25 cellular contexts compared by ENCODE assay signal in the genomic region with DNA sequence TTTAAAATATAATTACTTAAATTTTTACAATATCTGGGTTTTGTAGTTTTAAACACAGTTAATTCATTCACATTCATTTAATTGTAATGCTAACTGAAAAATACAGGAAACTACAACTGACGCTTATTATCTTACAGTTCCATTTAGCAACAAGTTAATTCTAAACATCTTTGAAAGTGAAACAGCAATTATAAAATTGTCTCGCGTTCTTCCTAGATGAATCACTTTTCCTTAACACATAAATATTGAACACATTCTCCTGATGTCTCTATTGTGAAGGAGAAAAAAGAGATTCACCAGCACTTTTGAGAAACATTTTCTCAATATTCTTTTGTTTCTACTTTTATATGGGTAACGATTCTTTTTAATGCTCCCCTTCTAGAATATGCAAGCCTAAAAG. TPM values are rescaled to one million over a fixed set of nuclear protein-coding genes. Genes with fewer than 3 reads are reported as not detected.
DNase-seq lines count a peak whose midpoint lies in the region; ATAC-seq, FAIRE-seq and TF ChIP-seq lines count a peak whose summit lies in the region.
"Had no signal": no experiment of that assay in that cellular context is flagged by ENCODE, and none has a peak within 500 bp of the region (broad histone marks: within the 10 kb centered on the region; RNA-seq: fewer than 3 reads in every experiment).

No MANE protein-coding gene starts in this region.

- H3K27ac ChIP-seq in IMR-90 (ENCODE audit: insufficient read depth, low read length): no peak overlapping the region
- H3K27ac ChIP-seq in ovary: no peak overlapping the region
- H3K27ac ChIP-seq: parathyroid adenoma had no signal

- DNase-seq in Calu3 (no peak), IMR-90 (no peak), ovary (no peak), SW 1271 (lab: John Stamatoyannopoulos, UW) (no peak)
- no peak for DNase-seq in stimulated activated naive CD8-positive, alpha-beta T cell treated with anti-CD3 and anti-CD28 coated beads, Interleukin-15, Interleukin-2, amounts not matched to agents 100 U/mL and 50 U/mL, for 24 hours
- DNase-seq: activated CD4-positive, alpha-beta memory T cell treated with anti-CD3 and anti-CD28 coated beads, Interleukin-2, amount 10 ng/mL, durations not matched to agents 7 days and 5 days; activated effector memory CD4-positive, alpha-beta T cell treated with Interleukin-2 at 50 U/mL for 16 hours; body of pancreas; CD4-positive, alpha-beta memory T cell; effector memory CD4-positive, alpha-beta T cell; GF-D8; head of caudate nucleus; natural killer cell; NCI-H1105 treated with DMSO at 0.1 percent for 48 hours; NCI-H2081; NCI-H446 treated with DMSO at 0.1 percent for 48 hours; NK-92 treated with Interleukin-12 subunit alpha and Interleukin-12 subunit beta, amount 100 ng/mL, for 24 hours had no signal

- H3K9me3 ChIP-seq in IMR-90 (ENCODE audit: control insufficient read depth, insufficient read depth, low read length): no peaks in the 10 kb centered on the region
- no peaks in the 10 kb centered on the region for H3K9me3 ChIP-seq in ovary
- H3K9me3 ChIP-seq: body of pancreas had no signal

- H3K56ac ChIP-seq in IMR-90 (ENCODE audit: extremely low read depth, insufficient read depth, low read length): no peak overlapping the region

- H3K27ac Mint-ChIP-seq in Calu3 (ENCODE audit: unreplicated experiment): no peak overlapping the region
- H3K27ac Mint-ChIP-seq: activated CD4-positive, alpha-beta memory T cell treated with anti-CD3 and anti-CD28 coated beads, Interleukin-2, amount 10 ng/mL, durations not matched to agents 7 days and 5 days; CD4-positive, alpha-beta memory T cell; mesothelial cell of epicardium; natural killer cell; WTC11 had no signal

- no peak overlapping the region for H2BK120ac ChIP-seq in IMR-90 (ENCODE audit: low read depth, low read length)

- CTCF ChIA-PET in Calu3 (lab: Charles Lee): no interaction called here
- CTCF ChIA-PET in IMR-90 (lab: Yijun Ruan, JAX): no interaction called here

- H4K8ac ChIP-seq in IMR-90 (ENCODE audit: low read depth in 2 of 2, low read length in 2 of 2): no peak overlapping the region

- ATAC-seq in IMR-90 (ENCODE audit: low read depth) (no peak), GM18867 (IDR thresholded peaks at IDR 0.05; ENCODE audit: unreplicated experiment) (no peak), GM19397 (IDR thresholded peaks at IDR 0.05; ENCODE audit: unreplicated experiment) (no peak)
- ATAC-seq in stimulated activated naive CD8-positive, alpha-beta T cell treated with anti-CD3 and anti-CD28 coated beads, Interleukin-15, Interleukin-2, amounts not matched to agents 100 U/mL and 50 U/mL, for 24 hours: no peak
- ATAC-seq: body of pancreas, HepG2, natural killer cell, WTC11 had no signal

- no peak overlapping the region for H4K91ac ChIP-seq in IMR-90 (ENCODE audit: insufficient read depth, low read depth, low read length)

- H2BK15ac ChIP-seq in IMR-90 (ENCODE audit: low read depth, low read length): no peak overlapping the region

- H3K4me3 ChIP-seq in IMR-90 (ENCODE audit: insufficient read depth, low read depth, low read length) (no peak overlapping the region), ovary (peak overlapping the region; percentile 5)
- H3K4me3 ChIP-seq: body of pancreas had no signal

- peak; percentile 66 for FAIRE-seq in endometrium (lab: Jason Lieb, UNC)
- FAIRE-seq: HepG2, urothelium cell line had no signal

- no peak overlapping the region for H3K18ac ChIP-seq in IMR-90 (ENCODE audit: low read depth, low read length)

- peak overlapping the region; percentile 40; the same call in 1 of the 2 replicates for H3K4me2 ChIP-seq in IMR-90 (ENCODE audit: low read depth, low read length)

- no peak for TF ChIP-seq EP300 in ovary (IDR thresholded peaks at IDR 0.05)

- no peak overlapping the region for H3K14ac ChIP-seq in IMR-90 (replicated peaks; ENCODE audit: low read depth, low read length)

- H3K27me3 Mint-ChIP-seq in Calu3 (ENCODE audit: unreplicated experiment): no peaks in the 10 kb centered on the region

- H2BK5ac ChIP-seq in IMR-90 (ENCODE audit: low read depth, low read length, poor library complexity, severe bottlenecking): no peak overlapping the region

- H3K4me1 ChIP-seq in IMR-90 (ENCODE audit: control insufficient read depth, insufficient read depth, low read length): no peaks in the 10 kb centered on the region; the same call in 1 of the 2 replicates
- no peaks in the 10 kb centered on the region for H3K4me1 ChIP-seq in ovary (ENCODE audit: insufficient read depth)
- H3K4me1 ChIP-seq: parathyroid adenoma had no signal

- no peak overlapping the region for H2AK5ac ChIP-seq in IMR-90 (ENCODE audit: low read depth, low read length)

- BruUV-seq in Calu3 (replicated peaks; lab: Mats Ljungman, UMichigan) (no TSS peak), IMR-90 (replicated peaks; lab: Mats Ljungman, UMichigan) (no TSS peak)

- no peak overlapping the region for H3K4ac ChIP-seq in IMR-90 (ENCODE audit: low read depth, low read length)

- H3K9me1 ChIP-seq in IMR-90 (ENCODE audit: insufficient read depth, low read length): peaks cover 10% of the 10 kb centered on the region

- no peak overlapping the region for H3K9ac ChIP-seq in IMR-90 (ENCODE audit: low read depth, low read length)
- H3K9ac ChIP-seq: parathyroid adenoma had no signal

- H3K36me3 Mint-ChIP-seq in Calu3 (ENCODE audit: insufficient read depth, unreplicated experiment): no peaks in the 10 kb centered on the region
- H3K36me3 Mint-ChIP-seq: CD4-positive, alpha-beta memory T cell; mesothelial cell of epicardium; natural killer cell; WTC11 had no signal

- POLR2A ChIA-PET in IMR-90 (lab: Charles Lee; ENCODE audit: unreplicated experiment): interaction anchor here (0.6 kb wide), 1 partner anchor 11 kb away, joined by 7 read pairs; no protein-coding TSS in a partner anchor

- no peak overlapping the region for H2AFZ ChIP-seq in IMR-90 (replicated peaks; ENCODE audit: low read length, poor library complexity)
- H2AFZ ChIP-seq: parathyroid adenoma had no signal

- H3K4me1 Mint-ChIP-seq in Calu3 (ENCODE audit: low read depth, unreplicated experiment): peaks cover 29% of the 10 kb centered on the region
- H3K4me1 Mint-ChIP-seq: activated CD4-positive, alpha-beta memory T cell treated with anti-CD3 and anti-CD28 coated beads, Interleukin-2, amount 10 ng/mL, durations not matched to agents 7 days and 5 days; CD4-positive, alpha-beta memory T cell; mesothelial cell of epicardium; natural killer cell had no signal

- intact Hi-C loops in Calu3 (cut with micrococcal nuclease; ENCODE audit: unreplicated experiment) (loop anchor here (10.0 kb wide), 1 partner anchor 108 kb away; no protein-coding TSS in a partner anchor), IMR-90 (cut with micrococcal nuclease) (no loop called here), ovary (cut with DNase I) (no loop called here)

- H3K9me3 Mint-ChIP-seq in Calu3 (ENCODE audit: low read depth, unreplicated experiment): no peaks in the 10 kb centered on the region
- H3K9me3 Mint-ChIP-seq: activated CD4-positive, alpha-beta memory T cell treated with anti-CD3 and anti-CD28 coated beads, Interleukin-2, amount 10 ng/mL, durations not matched to agents 7 days and 5 days; CD4-positive, alpha-beta memory T cell; mesothelial cell of epicardium; natural killer cell; WTC11 had no signal

- H3K36me3 ChIP-seq in IMR-90 (ENCODE audit: control insufficient read depth, insufficient read depth, low read length) (no peaks in the 10 kb centered on the region), ovary (no peaks in the 10 kb centered on the region)

- no peaks in the 10 kb centered on the region for H4K20me1 ChIP-seq in IMR-90 (ENCODE audit: insufficient read depth, low read length)

- peaks cover 9 to 24% of the 10 kb centered on the region in 2 experiments for H3K79me1 ChIP-seq in IMR-90 (ENCODE audit: low read depth in 1 of 2, low read length in 2 of 2)

- peak overlapping the region; percentile 16 for H3K4me3 Mint-ChIP-seq in Calu3 (ENCODE audit: low read depth, unreplicated experiment)
- H3K4me3 Mint-ChIP-seq: activated CD4-positive, alpha-beta memory T cell treated with anti-CD3 and anti-CD28 coated beads, Interleukin-2, amount 10 ng/mL, durations not matched to agents 7 days and 5 days; CD4-positive, alpha-beta memory T cell; mesothelial cell of epicardium; natural killer cell; WTC11 had no signal

- H4K5ac ChIP-seq in IMR-90 (ENCODE audit: low read depth, low read length): no peak overlapping the region

- H3K23ac ChIP-seq in IMR-90 (ENCODE audit: low read depth, low read length): no peak overlapping the region

- no peak overlapping the region for H2BK20ac ChIP-seq in IMR-90 (ENCODE audit: low read depth, low read length)

- no peaks in the 10 kb centered on the region for H3K27me3 ChIP-seq in IMR-90 (ENCODE audit: control insufficient read depth, insufficient read depth, low read length)
- no peaks in the 10 kb centered on the region for H3K27me3 ChIP-seq in ovary
- H3K27me3 ChIP-seq: body of pancreas had no signal

- dilution Hi-C loops in IMR-90 (cut with HindIII; ENCODE audit: low sequenced_read_pairs, unreplicated experiment): no loop called here

- TF ChIP-seq POLR2A in IMR-90 (IDR thresholded peaks at IDR 0.05; ENCODE audit: low read depth, low read length) (no peak), ovary (IDR thresholded peaks at IDR 0.05) (no peak)

- in situ Hi-C loops in IMR-90 (cut with MboI; ENCODE audit: low sequenced_read_pairs): no loop called here

- no CpG with 5 or more reads among the region's 4 CpGs for WGBS in IMR-90 (ENCODE audit: extremely low coverage in 2 of 2, insufficient read length in 1 of 2), 2 experiments
- WGBS in ovary, 3 donors: 35 to 55% (median 45%) methylated on average over 4 of the region's 4 CpGs

- TF ChIP-seq CTCF in Calu3 (IDR thresholded peaks at IDR 0.05; ENCODE audit: unreplicated experiment) (no peak), IMR-90 (conservative IDR thresholded peaks at IDR 0.05; ENCODE audit: low read depth, low read length) (no peak), ovary (IDR thresholded peaks at IDR 0.05) (no peak)

- no peak for TF ChIP-seq RAD21 in IMR-90 (IDR thresholded peaks at IDR 0.05; ENCODE audit: low read length)

- H2AK9ac ChIP-seq in IMR-90 (replicated peaks; ENCODE audit: low read depth, low read length, poor library complexity): no peak overlapping the region

TF ChIP-seq in IMR-90, 13 proteins besides CTCF, POLR2A, EP300 and RAD21:
- TF ChIP-seq RFX5 (IDR thresholded peaks at IDR 0.05; ENCODE audit: low read depth, low read length): no peak

RNA-seq across cellular contexts. Expression of a gene that starts 6.4 kb away (rescaled TPM):
- total RNA-seq in Calu3 (2022): 0.35 and 0.37 TPM in 2 replicates
- 5.4 and 8.6 TPM in 2 replicates for total RNA-seq in IMR-90 (2012; rRNA removed)
- polyA plus RNA-seq in IMR-90 (2012; rRNA removed): 1.1 and 1.7 TPM in 2 replicates
- 0.24 and 0.25 TPM in 2 replicates for polyA plus RNA-seq in IMR-90 (2012; cell fraction: cytosol; rRNA removed)
- 0.21 and 2.1 TPM in 2 replicates for polyA plus RNA-seq in IMR-90 (2012; cell fraction: nucleus; rRNA removed; ENCODE audit: low replicate concordance)
- total RNA-seq in ovary: 1 to 10 TPM; 2.0 to 6.3 (median 3.8) TPM
- polyA plus RNA-seq in ovary: 10 to 100 TPM in 1 of 2 donors, 1 to 10 TPM in 1; 3.0 to 42.6 TPM
- total RNA-seq: activated CD4-positive, alpha-beta memory T cell treated with anti-CD3 and anti-CD28 coated beads, Interleukin-2, amount 10 ng/mL, durations not matched to agents 7 days and 5 days; CD4-positive, alpha-beta memory T cell; HepG2; natural killer cell had no signal
- polyA plus RNA-seq: CD4-positive, alpha-beta memory T cell; HepG2 had no signal
